13 cellular contexts compared by ENCODE assay signal in genomic region chr9:107218834-107219485, GRCh38.
DNase-seq lines count a peak whose midpoint lies in the region; ATAC-seq and TF ChIP-seq lines count a peak whose summit lies in the region.
"Had no signal": no experiment of that assay in that cellular context is flagged by ENCODE, and none has a peak within 500 bp of the region (broad histone marks: within the 10 kb centered on the region; RNA-seq: fewer than 3 reads in every experiment).

No MANE protein-coding gene starts in this region.

- ATAC-seq in GM19372 (IDR thresholded peaks at IDR 0.05; ENCODE audit: low read depth, unreplicated experiment): peak; percentile 82
- peak; percentile 68 for ATAC-seq in HG02840 (IDR thresholded peaks at IDR 0.05; ENCODE audit: low FRiP score, unreplicated experiment)
- peak; percentile 77 for ATAC-seq in HG03565 (IDR thresholded peaks at IDR 0.05; ENCODE audit: unreplicated experiment)
- ATAC-seq in HG03025 (IDR thresholded peaks at IDR 0.05; ENCODE audit: low FRiP score, unreplicated experiment): no peak
- ATAC-seq: gastrocnemius medialis had no signal

- TF ChIP-seq CTCF in GM12865 (IDR thresholded peaks at IDR 0.05; ENCODE audit: insufficient read depth, low read depth, low read length, missing control alignments): no peak

- H3K4me3 ChIP-seq in GM12865 (ENCODE audit: low read depth, low read length): no peak overlapping the region
- H3K4me3 ChIP-seq: gastrocnemius medialis, lung, uterus had no signal

- H3K27ac ChIP-seq in caudate nucleus (ENCODE audit: low read depth, low read length): no peak overlapping the region
- H3K27ac ChIP-seq: gastrocnemius medialis, uterus had no signal

- DNase-seq in GM12865 (ENCODE audit: low read depth): peak; percentile 49
- DNase-seq in NCI-H1694 (lab: John Stamatoyannopoulos, UW): no peak
- DNase-seq in caudate nucleus (lab: John Stamatoyannopoulos, UW): no peak
- DNase-seq in SHP77 treated with DMSO at 0.1 percent for 48 hours (lab: John Stamatoyannopoulos, UW): no peak
- DNase-seq: activated naive CD4-positive, alpha-beta T cell treated with anti-CD3 and anti-CD28 coated beads, Interleukin-2, amount 50 U/mL, for 16 hours; gastrocnemius medialis; NCI-H1694 treated with DMSO at 0.1 percent for 48 hours; uterus had no signal
